ENCODE assay signal across 8 cellular contexts in the genomic region with DNA sequence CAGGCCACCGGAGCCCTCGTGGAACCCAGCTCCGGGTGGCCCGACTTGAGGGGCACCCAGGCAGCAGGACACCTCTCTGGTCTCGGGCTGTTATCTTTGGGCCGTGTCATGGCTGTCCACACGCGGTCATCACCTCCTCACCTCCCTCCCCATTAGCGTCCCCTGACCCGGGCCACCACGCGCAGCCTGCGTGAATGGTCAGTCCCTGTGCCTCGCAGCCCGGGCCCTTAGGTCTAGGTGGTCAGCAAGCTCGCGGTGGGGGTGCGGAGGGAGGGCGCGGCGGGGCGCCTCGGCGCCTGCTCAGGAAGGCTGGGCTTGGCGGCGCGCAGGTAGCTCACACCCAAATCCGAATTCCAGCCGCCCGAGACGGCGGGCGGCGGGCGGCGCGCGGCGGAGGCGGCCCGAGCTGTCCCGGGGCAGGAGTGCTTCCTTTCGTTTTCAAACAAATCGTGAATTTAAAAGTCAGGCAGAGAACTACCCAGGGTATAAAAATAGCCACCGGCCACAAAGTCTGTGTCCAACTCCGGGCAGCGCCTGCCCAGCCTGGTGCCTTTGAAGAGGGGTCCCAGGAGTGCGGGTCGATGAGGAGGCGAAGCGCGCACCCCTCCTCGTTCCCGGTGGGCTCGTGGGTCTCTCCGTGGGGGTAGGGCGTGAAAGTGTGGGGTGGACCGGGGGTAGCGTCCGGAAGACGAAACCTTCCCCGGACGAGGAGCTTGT. TPM values are rescaled to one million over a fixed set of nuclear protein-coding genes. Genes with fewer than 3 reads are reported as not detected.
DNase-seq lines count a peak whose midpoint lies in the region; ATAC-seq, FAIRE-seq and TF ChIP-seq lines count a peak whose summit lies in the region.

No MANE protein-coding gene starts in this region.

- TF ChIP-seq CTCF in breast epithelium (IDR thresholded peaks at IDR 0.05) (no peak), kidney (IDR thresholded peaks at IDR 0.05; ENCODE audit: borderline replicate concordance, extremely low read depth, insufficient read depth) (no peak)

- peak overlapping the region; percentile 79 for H3K4me3 Mint-ChIP-seq in stimulated activated memory B cell treated with anti-CD40 and anti-IgM and Interleukin-4, amounts not matched to agents 10 μg/mL and 1 μg/mL and 100 μg/mL, for 72 hours

- H3K27ac Mint-ChIP-seq in stimulated activated memory B cell treated with anti-CD40 and anti-IgM and Interleukin-4, amounts not matched to agents 10 μg/mL and 1 μg/mL and 100 μg/mL, for 72 hours: no peak overlapping the region

- H3K36me3 ChIP-seq in NT2/D1 (ENCODE audit: insufficient read depth, insufficient read length, low read length): no peaks in the 10 kb centered on the region
- no peaks in the 10 kb centered on the region for H3K36me3 ChIP-seq in breast epithelium
- no peaks in the 10 kb centered on the region for H3K36me3 ChIP-seq in kidney (ENCODE audit: control insufficient read depth in 1 of 2, insufficient read depth in 2 of 2, low read length in 2 of 2)

- H3K9me3 ChIP-seq in NT2/D1 (ENCODE audit: insufficient read depth, low read length) (no peaks in the 10 kb centered on the region), breast epithelium (no peaks in the 10 kb centered on the region), kidney (ENCODE audit: control insufficient read depth in 1 of 2, low read length in 2 of 2) (no peaks in the 10 kb centered on the region)

- DNase-seq in EH (ENCODE audit: low read depth) (peak; percentile 74), NT2/D1 (ENCODE audit: low read depth, low spot score) (no peak), breast epithelium (ENCODE audit: low spot score in 2 of 2) (peak; percentile 67 to 70), kidney (peak; percentile 89), SKM-1 treated with dmso at 0.1 percent for 144 hours (lab: John Stamatoyannopoulos, UW; ENCODE audit: unreplicated experiment) (no peak)

- intact Hi-C loops in breast epithelium (cut with DNase I; ENCODE audit: low total_unique reads) (loop anchor here (5.0 to 10.0 kb wide), 2 partner anchors 108 to 110 kb away; no protein-coding TSS in a partner anchor), kidney (cut with DNase I) (no loop called here)

- no peak for FAIRE-seq in kidney (lab: Jason Lieb, UNC)

- H3K27me3 Mint-ChIP-seq in stimulated activated memory B cell treated with anti-CD40 and anti-IgM and Interleukin-4, amounts not matched to agents 10 μg/mL and 1 μg/mL and 100 μg/mL, for 72 hours: peaks cover 15% of the 10 kb centered on the region

- H3K4me1 ChIP-seq in NT2/D1 (ENCODE audit: insufficient read depth, insufficient read length) (peaks cover 56% of the 10 kb centered on the region), breast epithelium (peaks cover 20 to 21% of the 10 kb centered on the region in 2 donors), kidney (ENCODE audit: control insufficient read depth in 1 of 2, insufficient read depth in 1 of 2, low read depth in 1 of 2, low read length in 2 of 2) (peaks cover 49 to 52% of the 10 kb centered on the region in 2 donors)

- H3K9ac ChIP-seq in NT2/D1 (ENCODE audit: insufficient read length, low read depth) (peak overlapping the region; percentile 96), kidney (ENCODE audit: low read length in 2 of 2) (peak overlapping the region; percentile 71 to 89)

- H3K9me3 Mint-ChIP-seq in stimulated activated memory B cell treated with anti-CD40 and anti-IgM and Interleukin-4, amounts not matched to agents 10 μg/mL and 1 μg/mL and 100 μg/mL, for 72 hours: no peaks in the 10 kb centered on the region

- H3K4me3 ChIP-seq in NT2/D1 (ENCODE audit: insufficient read length, low read depth) (peak overlapping the region; percentile 85), breast epithelium (peak overlapping the region; percentile 59 to 98 (median 75)), kidney (ENCODE audit: low read length in 2 of 2) (peak overlapping the region; percentile 54 to 78)

- H3K27ac ChIP-seq in breast epithelium (peak overlapping the region; percentile 96 to 99), kidney (ENCODE audit: low read depth in 2 of 2, low read length in 2 of 2) (peak overlapping the region; percentile 95 to 97)

- H3K27me3 ChIP-seq in NT2/D1 (ENCODE audit: insufficient read depth, insufficient read length): no peaks in the 10 kb centered on the region
- no peaks in the 10 kb centered on the region for H3K27me3 ChIP-seq in breast epithelium

- ATAC-seq in stimulated activated memory B cell treated with anti-CD40 and anti-IgM and Interleukin-4, amounts not matched to agents 10 μg/mL and 1 μg/mL and 100 μg/mL, for 72 hours: peak; percentile 1
- ATAC-seq in HG02763 (IDR thresholded peaks at IDR 0.05; ENCODE audit: unreplicated experiment) (no peak), GM19324 (IDR thresholded peaks at IDR 0.05; ENCODE audit: low FRiP score, unreplicated experiment) (no peak)

- TF ChIP-seq POLR2A in breast epithelium (IDR thresholded peaks at IDR 0.05): no peak

- H3K36me3 Mint-ChIP-seq in stimulated activated memory B cell treated with anti-CD40 and anti-IgM and Interleukin-4, amounts not matched to agents 10 μg/mL and 1 μg/mL and 100 μg/mL, for 72 hours: no peaks in the 10 kb centered on the region

- peaks cover 30% of the 10 kb centered on the region for H3K4me1 Mint-ChIP-seq in stimulated activated memory B cell treated with anti-CD40 and anti-IgM and Interleukin-4, amounts not matched to agents 10 μg/mL and 1 μg/mL and 100 μg/mL, for 72 hours

RNA-seq across cellular contexts. Expression of a gene that starts 1.0 kb away (rescaled TPM):
- 10 to 100 TPM; 31.0 to 63.0 (median 31.5) TPM for total RNA-seq in breast epithelium
- 49.5 TPM for total RNA-seq in kidney
- polyA plus RNA-seq in kidney (ENCODE audit: insufficient read depth, low read depth, low replicate concordance): 24.0 TPM

Comparison
In these comparisons a context has a peak if more than half of its experiments do, and no peak if none do; other contexts are left out.
1. DNase-seq: peak in EH (single experiment), breast epithelium (2 of 2) and kidney (single experiment); none in NT2/D1 (single experiment) and SKM-1 treated with dmso at 0.1 percent for 144 hours (single experiment).
2. Peak in every context shown above with its lines, with median percentiles within 50 percentile points of each other: H3K4me3 ChIP-seq.